In the genomic region with DNA sequence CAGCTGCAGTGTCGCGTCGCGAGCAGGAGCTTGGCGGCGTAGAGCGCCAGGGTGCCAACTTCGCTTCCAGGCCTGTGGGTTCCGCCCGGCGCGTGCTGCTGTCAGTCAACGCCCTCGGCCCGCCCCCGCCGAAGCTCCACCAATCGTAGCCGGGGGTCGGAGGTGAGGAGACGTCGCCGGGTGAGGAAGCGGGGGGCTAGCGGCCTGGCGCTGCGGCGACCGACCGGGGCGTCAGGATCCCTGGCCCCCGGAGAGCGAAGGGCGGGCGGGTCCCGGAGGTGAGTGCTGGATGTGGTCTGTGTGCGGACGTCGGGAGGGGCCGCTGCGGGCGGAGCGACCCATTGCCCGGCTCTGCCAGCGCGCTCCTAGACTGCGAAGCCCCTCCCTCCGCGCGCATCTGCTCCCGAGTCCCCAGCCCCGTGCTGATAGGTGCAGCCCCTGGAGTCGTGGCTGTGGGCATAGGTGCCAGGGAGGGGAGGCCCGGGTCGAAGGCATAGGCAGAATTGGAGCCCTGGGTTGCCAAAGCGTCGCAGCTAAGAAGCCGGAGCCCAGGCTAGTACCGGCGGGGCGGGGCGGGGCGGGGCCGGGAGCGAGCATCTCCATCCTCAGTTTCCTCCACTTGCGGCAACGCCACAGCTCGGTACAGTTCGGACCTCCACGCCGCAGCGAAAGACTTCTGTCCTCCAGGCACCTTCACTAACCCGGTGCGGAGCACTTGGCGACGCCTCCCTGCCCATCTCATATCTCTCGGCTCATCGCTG, we compare ENCODE assay signal across 8 cellular contexts. TPM values are rescaled to one million over a fixed set of nuclear protein-coding genes. Genes with fewer than 3 reads are reported as not detected.
A peak's percentile ranks its signal among the peaks of the same experiment; 100 is the strongest.
DNase-seq lines count a peak whose midpoint lies in the region; ATAC-seq and TF ChIP-seq lines count a peak whose summit lies in the region.

A gene (plus strand): TSS at position 165 of the 761 bp plus-strand sequence. CDS start 6,386 bp downstream, outside the sequence.

- 0 to 1% methylated on average over 78 of the region's 78 CpGs for WGBS in ectodermal cell, 2 experiments
- 0 to 1% methylated on average over 69 to 78 of the region's 78 CpGs for WGBS in lung, 2 donors

- CTCF ChIA-PET in CD4-positive, alpha-beta T cell (lab: Charles Lee), result interaction anchor here (1.0 to 1.4 kb wide), 3 partner anchors 24 to 58 kb away, joined by 3 to 6 read pairs (median 5); a partner anchor contains a TSS
- CTCF ChIA-PET in activated CD8-positive, alpha-beta T cell treated with anti-CD3 and anti-CD28 coated beads for 36 hours (lab: Charles Lee), result interaction anchor here (0.7 to 3.1 kb wide), 7 partner anchors 10 to 99 kb away, joined by 3 to 13 read pairs (median 3); no protein-coding TSS in a partner anchor

- H3K27ac Mint-ChIP-seq in CD4-positive, alpha-beta T cell, result peak within 1 kb of the TSS; percentile 100
- H3K27ac Mint-ChIP-seq in activated CD8-positive, alpha-beta T cell treated with anti-CD3 and anti-CD28 coated beads for 36 hours, result peak within 1 kb of the TSS; percentile 98

- DNase-seq in CD4-positive, alpha-beta T cell, result peak; percentile 88 to 95 (median 92)
- peak; percentile 94 for DNase-seq in NCI-H82 (lab: John Stamatoyannopoulos, UW)
- peak; percentile 97 for DNase-seq in activated CD8-positive, alpha-beta T cell treated with anti-CD3 and anti-CD28 coated beads for 36 hours
- peak; percentile 93 for DNase-seq in lung (ENCODE audit: low spot score)
- DNase-seq in stimulated activated CD4-positive, alpha-beta T cell treated with anti-CD3 and anti-CD28 coated beads, TNF-alpha, amount 100 ng/mL, for 4 hours (ENCODE audit: low read depth in 3 of 3), result peak; percentile 88 to 93 (median 91)

- H3K36me3 ChIP-seq in ectodermal cell (ENCODE audit: control insufficient read depth, insufficient read depth, low read length) (no peaks in the 10 kb centered on the region), lung (ENCODE audit: control insufficient read depth in 2 of 2, insufficient read depth in 2 of 2, low read length in 2 of 2) (peaks cover 6 to 8% of the 10 kb centered on the region in 2 donors)

- H3K27me3 Mint-ChIP-seq in CD4-positive, alpha-beta T cell, result no peaks in the 10 kb centered on the region
- H3K27me3 Mint-ChIP-seq in activated CD8-positive, alpha-beta T cell treated with anti-CD3 and anti-CD28 coated beads for 36 hours, result no peaks in the 10 kb centered on the region

- POLR2A ChIA-PET in CD4-positive, alpha-beta T cell (lab: Charles Lee), result interaction anchor here (0.6 to 1.8 kb wide), 26 partner anchors 10 to 450 kb away, joined by 3 to 51 read pairs (median 4); a partner anchor contains a TSS
- POLR2A ChIA-PET in activated CD8-positive, alpha-beta T cell treated with anti-CD3 and anti-CD28 coated beads for 36 hours (lab: Charles Lee), result interaction anchor here (0.7 to 1.7 kb wide), 11 partner anchors 9 to 101 kb away, joined by 3 to 5 read pairs (median 3); a partner anchor contains a TSS

- H3K36me3 Mint-ChIP-seq in CD4-positive, alpha-beta T cell (ENCODE audit: low read depth), result peaks cover 35% of the 10 kb centered on the region
- peaks cover 18% of the 10 kb centered on the region for H3K36me3 Mint-ChIP-seq in activated CD8-positive, alpha-beta T cell treated with anti-CD3 and anti-CD28 coated beads for 36 hours (ENCODE audit: low read depth)

- H3K9me3 Mint-ChIP-seq in CD4-positive, alpha-beta T cell, result no peaks in the 10 kb centered on the region
- no peaks in the 10 kb centered on the region for H3K9me3 Mint-ChIP-seq in activated CD8-positive, alpha-beta T cell treated with anti-CD3 and anti-CD28 coated beads for 36 hours

- peak within 1 kb of the TSS; percentile 89 for H3K27ac ChIP-seq in CD4-positive, alpha-beta T cell (ENCODE audit: low read depth, low read length)
- H3K27ac ChIP-seq in ectodermal cell (ENCODE audit: insufficient read depth, low read depth, low read length, poor library complexity, severe bottlenecking) (no peak within 1 kb of the TSS), lung (ENCODE audit: low read depth in 1 of 2, low read length in 1 of 2) (peak within 1 kb of the TSS; percentile 91 to 92)

- H3K4me3 ChIP-seq in ectodermal cell (ENCODE audit: insufficient read depth, low read depth, low read length) (peak within 1 kb of the TSS; percentile 83), lung (peak within 1 kb of the TSS; percentile 96)

- no peaks in the 10 kb centered on the region for H3K27me3 ChIP-seq in CD4-positive, alpha-beta T cell (ENCODE audit: control insufficient read depth, insufficient read depth, low read length)
- H3K27me3 ChIP-seq in ectodermal cell (ENCODE audit: control insufficient read depth, insufficient read depth, low read length, poor library complexity, severe bottlenecking) (peaks cover 9% of the 10 kb centered on the region), lung (ENCODE audit: control insufficient read depth, insufficient read depth) (no peaks in the 10 kb centered on the region)

- no peaks in the 10 kb centered on the region for H3K9me3 ChIP-seq in CD4-positive, alpha-beta T cell (ENCODE audit: control insufficient read depth, low read length)
- H3K9me3 ChIP-seq in ectodermal cell (ENCODE audit: control insufficient read depth, low read length) (no peaks in the 10 kb centered on the region), lung (ENCODE audit: control insufficient read depth in 2 of 2, insufficient read depth in 1 of 2, low read length in 1 of 2) (no peaks in the 10 kb centered on the region)

- TF ChIP-seq CTCF in CD4-positive, alpha-beta T cell (IDR thresholded peaks at IDR 0.05), result no peak
- no peak for TF ChIP-seq CTCF in activated CD8-positive, alpha-beta T cell treated with anti-CD3 and anti-CD28 coated beads for 36 hours (IDR thresholded peaks at IDR 0.05)
- no peak for TF ChIP-seq CTCF in lung (IDR thresholded peaks at IDR 0.05; ENCODE audit: control extremely low read depth, extremely low read depth)

- ATAC-seq in CD4-positive, alpha-beta T cell (ENCODE audit: poor library complexity), result peak; percentile 91
- peak; percentile 97 for ATAC-seq in GM19452 (IDR thresholded peaks at IDR 0.05; ENCODE audit: unreplicated experiment)
- ATAC-seq in HG03575 (IDR thresholded peaks at IDR 0.05; ENCODE audit: extremely low read depth, insufficient number of reproducible peaks, low FRiP score, unreplicated experiment), result peak; percentile 65
- ATAC-seq in activated CD8-positive, alpha-beta T cell treated with anti-CD3 and anti-CD28 coated beads for 36 hours, result peak; percentile 91
- ATAC-seq in lung (ENCODE audit: insufficient read depth, low FRiP score), result peak; percentile 98

- peaks cover 62% of the 10 kb centered on the region for H3K4me1 Mint-ChIP-seq in CD4-positive, alpha-beta T cell (ENCODE audit: low read depth)
- peaks cover 48% of the 10 kb centered on the region for H3K4me1 Mint-ChIP-seq in activated CD8-positive, alpha-beta T cell treated with anti-CD3 and anti-CD28 coated beads for 36 hours (ENCODE audit: low read depth)

- H3K4me3 Mint-ChIP-seq in CD4-positive, alpha-beta T cell, result peak within 1 kb of the TSS; percentile 98
- peak within 1 kb of the TSS; percentile 85 for H3K4me3 Mint-ChIP-seq in activated CD8-positive, alpha-beta T cell treated with anti-CD3 and anti-CD28 coated beads for 36 hours

- intact Hi-C loops in CD4-positive, alpha-beta T cell (cut with DNase I, micrococcal nuclease), result loop anchor here (2.0 to 10.0 kb wide), 4 partner anchors 54 to 1067 kb away; a partner anchor contains a TSS
- intact Hi-C loops in activated CD8-positive, alpha-beta T cell treated with anti-CD3 and anti-CD28 coated beads for 36 hours (cut with micrococcal nuclease), result loop anchor here (5.0 kb wide), 1 partner anchor 92 kb away; a partner anchor contains a TSS

- H3K4me1 ChIP-seq in ectodermal cell (ENCODE audit: control insufficient read depth, insufficient read depth, low read length) (no peaks in the 10 kb centered on the region), lung (ENCODE audit: control insufficient read depth in 2 of 2, insufficient read depth in 2 of 2, low read length in 2 of 2) (peaks cover 2 to 10% of the 10 kb centered on the region in 2 donors)

RNA-seq across cellular contexts. Expression of the gene that starts here (rescaled TPM):
- 10 to 100 TPM; 37.4 to 37.5 TPM for total RNA-seq in CD4-positive, alpha-beta T cell
- 10 to 100 TPM; 20.9 to 21.6 TPM for total RNA-seq in activated CD8-positive, alpha-beta T cell treated with anti-CD3 and anti-CD28 coated beads for 36 hours
- 20.1 TPM for polyA plus RNA-seq in ectodermal cell (2013, experiment 1 of 4)
- polyA plus RNA-seq in ectodermal cell (2013, experiment 2 of 4), result 19.3 TPM
- 13.2 TPM for polyA plus RNA-seq in ectodermal cell (2013, experiment 3 of 4)
- polyA plus RNA-seq in ectodermal cell (2013, experiment 4 of 4), result 15.4 TPM
- 10 to 100 TPM in 1 of 2 donors, 1 to 10 TPM in 1; 6.5 to 14.2 TPM for total RNA-seq in lung
- 1 to 10 TPM; 4.5 to 9.5 TPM for polyA plus RNA-seq in lung
